In the genomic region with DNA sequence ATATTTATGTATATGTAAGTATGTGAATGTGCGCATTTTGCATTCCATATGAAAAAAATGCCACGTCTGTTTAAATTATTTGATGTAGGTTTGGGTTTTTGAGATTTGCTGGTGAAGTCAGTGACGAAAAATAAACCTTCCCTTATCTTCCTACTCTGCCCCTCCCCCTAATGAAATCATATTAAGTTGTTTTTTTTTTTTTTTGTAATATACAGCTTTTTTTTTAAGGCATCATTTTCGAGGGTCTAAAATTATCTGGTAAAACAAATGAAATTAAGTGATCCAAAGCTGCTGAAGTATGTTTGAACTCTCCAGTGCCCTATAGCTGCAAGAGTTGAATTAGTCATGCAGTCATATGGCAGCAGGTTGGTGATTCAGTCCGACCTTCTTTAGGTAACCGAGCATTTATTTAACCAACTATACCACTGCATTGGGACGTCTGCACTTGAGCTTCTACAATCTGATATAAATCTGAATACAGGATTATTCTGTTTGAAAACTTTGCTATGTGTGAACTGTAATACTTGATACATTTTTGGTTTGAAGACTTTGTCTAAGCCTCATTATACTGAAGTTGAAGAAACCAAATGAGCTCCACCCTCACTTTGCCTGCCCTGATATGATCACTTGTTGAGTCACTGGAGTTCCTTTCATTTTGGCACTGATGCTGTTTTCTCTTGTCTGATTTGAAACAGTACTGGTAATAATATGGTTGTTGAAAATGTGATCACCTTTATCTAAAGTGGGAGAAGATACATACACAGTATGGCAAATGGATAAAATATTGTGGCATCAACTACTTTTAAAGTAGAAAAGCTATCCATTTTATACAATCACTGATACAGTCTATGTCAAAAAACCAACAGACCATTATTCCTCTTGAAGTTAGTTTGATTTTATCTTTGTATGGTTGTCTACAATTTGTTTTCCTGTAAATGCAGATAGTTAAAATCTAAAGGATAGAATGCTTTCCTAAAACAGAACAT, we compare ENCODE assay signal across 8 cellular contexts. TPM values are rescaled to one million over a fixed set of nuclear protein-coding genes. Genes with fewer than 3 reads are reported as not detected.
DNase-seq lines count a peak whose midpoint lies in the region; TF ChIP-seq lines count a peak whose summit lies in the region.

No MANE protein-coding gene starts in this region.

- TF ChIP-seq EP300 in suprapubic skin (IDR thresholded peaks at IDR 0.05) = no peak

- DNase-seq in activated naive CD4-positive, alpha-beta T cell treated with Interleukin-2 at 50 U/mL for 16 hours = no peak
- peak; percentile 93 for DNase-seq in erythroblast (lab: John Stamatoyannopoulos, UW)
- no peak for DNase-seq in suprapubic skin (ENCODE audit: low spot score in 2 of 2)
- DNase-seq in DMS 273 (lab: John Stamatoyannopoulos, UW; ENCODE audit: unreplicated experiment) = no peak
- DNase-seq in NCI-H774 (lab: John Stamatoyannopoulos, UW) = no peak
- DNase-seq in retina = no peak

- WGBS in suprapubic skin = 73% methylated on average over 7 of the region's 7 CpGs

- peak overlapping the region; percentile 24 for H3K27ac Mint-ChIP-seq in activated naive CD4-positive, alpha-beta T cell treated with anti-CD3 and anti-CD28 coated beads, Interleukin-2, amount 50 U/mL, for 24 hours
- H3K27ac Mint-ChIP-seq in T-helper 1 cell treated with Interleukin-12 subunit alpha and Interleukin-12 subunit beta and Interleukin-4 antibody, amounts not matched to agents 30 μg/mL and 1 μg/mL, for 36 hours = peak overlapping the region; percentile 87

- H3K4me3 Mint-ChIP-seq in activated naive CD4-positive, alpha-beta T cell treated with anti-CD3 and anti-CD28 coated beads, Interleukin-2, amount 50 U/mL, for 24 hours = peak overlapping the region; percentile 0
- H3K4me3 Mint-ChIP-seq in T-helper 1 cell treated with Interleukin-12 subunit alpha and Interleukin-12 subunit beta and Interleukin-4 antibody, amounts not matched to agents 30 μg/mL and 1 μg/mL, for 36 hours = peak overlapping the region; percentile 50

- H3K4me3 ChIP-seq in suprapubic skin = no peak overlapping the region

- peaks cover 65% of the 10 kb centered on the region for H3K4me1 ChIP-seq in suprapubic skin

- no peaks in the 10 kb centered on the region for H3K27me3 Mint-ChIP-seq in activated naive CD4-positive, alpha-beta T cell treated with anti-CD3 and anti-CD28 coated beads, Interleukin-2, amount 50 U/mL, for 24 hours
- no peaks in the 10 kb centered on the region for H3K27me3 Mint-ChIP-seq in T-helper 1 cell treated with Interleukin-12 subunit alpha and Interleukin-12 subunit beta and Interleukin-4 antibody, amounts not matched to agents 30 μg/mL and 1 μg/mL, for 36 hours (ENCODE audit: low read depth)

- peaks cover 12% of the 10 kb centered on the region for H3K36me3 ChIP-seq in suprapubic skin

- H3K27ac ChIP-seq in suprapubic skin = peak overlapping the region; percentile 43

- H3K27me3 ChIP-seq in suprapubic skin = no peaks in the 10 kb centered on the region

- TF ChIP-seq POLR2A in erythroblast (IDR thresholded peaks at IDR 0.05; ENCODE audit: low read length) = peak; percentile 65
- no peak for TF ChIP-seq POLR2A in suprapubic skin (IDR thresholded peaks at IDR 0.05)

- H3K9me3 ChIP-seq in suprapubic skin = no peaks in the 10 kb centered on the region

- no peaks in the 10 kb centered on the region for H3K9me3 Mint-ChIP-seq in activated naive CD4-positive, alpha-beta T cell treated with anti-CD3 and anti-CD28 coated beads, Interleukin-2, amount 50 U/mL, for 24 hours
- no peaks in the 10 kb centered on the region for H3K9me3 Mint-ChIP-seq in T-helper 1 cell treated with Interleukin-12 subunit alpha and Interleukin-12 subunit beta and Interleukin-4 antibody, amounts not matched to agents 30 μg/mL and 1 μg/mL, for 36 hours

- H3K4me1 Mint-ChIP-seq in activated naive CD4-positive, alpha-beta T cell treated with anti-CD3 and anti-CD28 coated beads, Interleukin-2, amount 50 U/mL, for 24 hours = peaks cover 67% of the 10 kb centered on the region
- H3K4me1 Mint-ChIP-seq in T-helper 1 cell treated with Interleukin-12 subunit alpha and Interleukin-12 subunit beta and Interleukin-4 antibody, amounts not matched to agents 30 μg/mL and 1 μg/mL, for 36 hours (ENCODE audit: low read depth) = peaks cover 68% of the 10 kb centered on the region

- peaks cover 5% of the 10 kb centered on the region for H3K36me3 Mint-ChIP-seq in activated naive CD4-positive, alpha-beta T cell treated with anti-CD3 and anti-CD28 coated beads, Interleukin-2, amount 50 U/mL, for 24 hours
- H3K36me3 Mint-ChIP-seq in T-helper 1 cell treated with Interleukin-12 subunit alpha and Interleukin-12 subunit beta and Interleukin-4 antibody, amounts not matched to agents 30 μg/mL and 1 μg/mL, for 36 hours (ENCODE audit: low read depth) = peaks cover 32% of the 10 kb centered on the region

- TF ChIP-seq CTCF in suprapubic skin (IDR thresholded peaks at IDR 0.05) = no peak

RNA-seq across cellular contexts. Expression of a gene that starts 11.7 kb away (rescaled TPM):
- 10 to 100 TPM in 2 of 4 donors, 1 to 10 TPM in 2; 9.1 to 14.1 (median 10.0) TPM for total RNA-seq in suprapubic skin

RNA-seq across cellular contexts. Expression of a gene that starts 35.6 kb away (rescaled TPM):
- total RNA-seq in suprapubic skin = 1 to 10 TPM; 2.4 to 3.6 (median 2.7) TPM

RNA-seq across cellular contexts. Expression of a gene that starts 45.5 kb away (rescaled TPM):
- total RNA-seq in suprapubic skin = not detected

RNA-seq across cellular contexts. Expression of a gene that starts 46.4 kb away (rescaled TPM):
- 10 to 100 TPM; 15.3 to 53.4 (median 28.3) TPM for total RNA-seq in suprapubic skin

RNA-seq across cellular contexts. Expression of a gene that starts 48.4 kb away (rescaled TPM):
- not detected for total RNA-seq in suprapubic skin

Comparison
In these comparisons a context has a peak if more than half of its experiments do, and no peak if none do; other contexts are left out.
1. DNase-seq: peak in erythroblast (2 of 2); none in activated naive CD4-positive, alpha-beta T cell treated with Interleukin-2 at 50 U/mL for 16 hours (single experiment), suprapubic skin (0 of 2), DMS 273 (single experiment), NCI-H774 (single experiment) and retina (single experiment).